Comparison of ENCODE assay signal across 1 cellular context in genomic region chr12:25387136-25388050, GRCh38.
TF ChIP-seq lines count a peak whose summit lies in the region.

No MANE protein-coding gene starts in this region.

TF ChIP-seq in A549, 52 proteins besides CTCF, POLR2A, EP300 and RAD21 (continued from another document):
- TF ChIP-seq ZNF302 (CRISPR knock-in tag; IDR thresholded peaks at IDR 0.05) (no peak), ELK1 (IDR thresholded peaks at IDR 0.05; ENCODE audit: low read depth, low read length) (no peak)
